13 cellular contexts compared by ENCODE assay signal in genomic region chr1:229108598-229109201, GRCh38.
DNase-seq lines count a peak whose midpoint lies in the region; ATAC-seq and TF ChIP-seq lines count a peak whose summit lies in the region.
"Had no signal": no experiment of that assay in that cellular context is flagged by ENCODE, and none has a peak within 500 bp of the region (broad histone marks: within the 10 kb centered on the region; RNA-seq: fewer than 3 reads in every experiment).

No MANE protein-coding gene starts in this region.

- no peak overlapping the region for H3K4ac ChIP-seq in H9 (ENCODE audit: low read depth, low read length)

- H3K27me3 Mint-ChIP-seq in H9 (ENCODE audit: low read depth), result peaks cover 12% of the 10 kb centered on the region
- peaks cover 3% of the 10 kb centered on the region in 2 donors for H3K27me3 Mint-ChIP-seq in CD8-positive, alpha-beta memory T cell

- TF ChIP-seq CTCF in H9 (conservative IDR thresholded peaks at IDR 0.05) (peak; percentile 30; the same call in 2 of the 3 replicates), body of pancreas (IDR thresholded peaks at IDR 0.05) (no peak), liver (IDR thresholded peaks at IDR 0.05; ENCODE audit: low read depth, low read length, missing input control) (no peak), sigmoid colon (IDR thresholded peaks at IDR 0.05) (no peak)

- no peak overlapping the region for H3T11ph ChIP-seq in H9 (ENCODE audit: low read length)

- no peak overlapping the region for H4K8ac ChIP-seq in H9 (replicated peaks; ENCODE audit: insufficient read length, low read depth, low read length)

- no peak for ATAC-seq in body of pancreas
- no peak for ATAC-seq in HG03521 (IDR thresholded peaks at IDR 0.05; ENCODE audit: unreplicated experiment)

- no peaks in the 10 kb centered on the region for H3K36me3 Mint-ChIP-seq in H9 (ENCODE audit: insufficient read depth in 1 of 3, low read depth in 3 of 3)
- H3K36me3 Mint-ChIP-seq in CD8-positive, alpha-beta memory T cell, result no peaks in the 10 kb centered on the region
- H3K36me3 Mint-ChIP-seq: mesothelial cell of epicardium had no signal

- no peaks in the 10 kb centered on the region for H3K23me2 ChIP-seq in H9 (ENCODE audit: insufficient read length, low read depth, low read length, poor library complexity, severe bottlenecking)

- H3K9me3 ChIP-seq in H9 (ENCODE audit: control insufficient read depth, low read depth, low read length) (no peaks in the 10 kb centered on the region), body of pancreas (no peaks in the 10 kb centered on the region), liver (ENCODE audit: control insufficient read depth in 4 of 4, low read length in 3 of 4) (no peaks in the 10 kb centered on the region), sigmoid colon (no peaks in the 10 kb centered on the region)
- H3K9me3 ChIP-seq in CD8-positive, alpha-beta memory T cell (ENCODE audit: low read length), result no peaks in the 10 kb centered on the region
- H3K9me3 ChIP-seq: vagina had no signal

- H2AK5ac ChIP-seq in H9 (ENCODE audit: insufficient read length, low read length), result no peak overlapping the region

- H2BK12ac ChIP-seq in H9 (ENCODE audit: insufficient read length, low read depth, low read length), result no peak overlapping the region

- no peak for TF ChIP-seq POLR2A in body of pancreas (IDR thresholded peaks at IDR 0.05)
- no peak for TF ChIP-seq POLR2A in sigmoid colon (IDR thresholded peaks at IDR 0.05)

- peaks cover 13 to 18% of the 10 kb centered on the region in 2 experiments for H3K4me1 Mint-ChIP-seq in H9
- peaks cover 0 to 5% (median 0%) of the 10 kb centered on the region in 3 donors for H3K4me1 Mint-ChIP-seq in CD8-positive, alpha-beta memory T cell

- intact Hi-C loops in body of pancreas (cut with DNase I), result no loop called here
- intact Hi-C loops in sigmoid colon (cut with DNase I), result no loop called here

- CTCF ChIA-PET in CD8-positive, alpha-beta memory T cell (lab: Charles Lee), result no interaction called here

- H3K27me3 ChIP-seq in H9 (ENCODE audit: insufficient read depth, low read length), result no peaks in the 10 kb centered on the region
- no peaks in the 10 kb centered on the region for H3K27me3 ChIP-seq in body of pancreas
- no peaks in the 10 kb centered on the region for H3K27me3 ChIP-seq in liver (ENCODE audit: control insufficient read depth in 4 of 4, insufficient read depth in 4 of 4, low read length in 3 of 4)
- H3K27me3 ChIP-seq in sigmoid colon, result no peaks in the 10 kb centered on the region
- H3K27me3 ChIP-seq in CD8-positive, alpha-beta memory T cell (ENCODE audit: insufficient read depth, low read length, poor library complexity, severe bottlenecking), result no peaks in the 10 kb centered on the region
- H3K27me3 ChIP-seq: vagina had no signal

- POLR2A ChIA-PET in CD8-positive, alpha-beta memory T cell (lab: Charles Lee), result no interaction called here

- no peak overlapping the region for H3K23ac ChIP-seq in H9 (ENCODE audit: insufficient read length, low read depth, low read length)

- TF ChIP-seq EP300 in sigmoid colon (IDR thresholded peaks at IDR 0.05), result no peak

- H3K9ac ChIP-seq in H9 (ENCODE audit: extremely low read depth, insufficient read length, low read length) (no peak overlapping the region), liver (ENCODE audit: low read depth in 1 of 2, low read length in 2 of 2) (no peak overlapping the region)

- H2BK15ac ChIP-seq in H9 (ENCODE audit: low read depth, low read length), result no peak overlapping the region

- H3K27ac ChIP-seq in H9 (ENCODE audit: insufficient read length, low read depth, low read length) (no peak overlapping the region), body of pancreas (peak overlapping the region in 3 of 4 donors; percentile 69 to 71 (median 69)), liver (ENCODE audit: low read depth in 1 of 2, low read length in 2 of 2) (peak overlapping the region; percentile 65 to 81), sigmoid colon (peak overlapping the region; percentile 47 to 83 (median 65))
- H3K27ac ChIP-seq in CD8-positive, alpha-beta memory T cell (ENCODE audit: low read depth, low read length), result no peak overlapping the region
- H3K27ac ChIP-seq: vagina had no signal

- H2BK120ac ChIP-seq in H9 (ENCODE audit: low read depth, low read length, poor library complexity, severe bottlenecking), result no peak overlapping the region

- no peaks in the 10 kb centered on the region for H3K9me3 Mint-ChIP-seq in H9
- H3K9me3 Mint-ChIP-seq in CD8-positive, alpha-beta memory T cell, result no peaks in the 10 kb centered on the region
- H3K9me3 Mint-ChIP-seq: mesothelial cell of epicardium had no signal

- no peak overlapping the region for H3K18ac ChIP-seq in H9 (ENCODE audit: insufficient read length, low read depth, low read length)

- no peak overlapping the region for H2BK5ac ChIP-seq in H9 (ENCODE audit: insufficient read length, low read length)

- H4K20me1 ChIP-seq in H9 (ENCODE audit: control insufficient read depth, insufficient read depth, insufficient read length), result no peaks in the 10 kb centered on the region

- H4K91ac ChIP-seq in H9 (ENCODE audit: insufficient read length, low read depth, low read length), result no peak overlapping the region

- no peak overlapping the region for H3K4me3 Mint-ChIP-seq in H9
- H3K4me3 Mint-ChIP-seq in CD8-positive, alpha-beta memory T cell, result no peak overlapping the region
- H3K4me3 Mint-ChIP-seq: mesothelial cell of epicardium had no signal

- no peaks in the 10 kb centered on the region for H3K79me1 ChIP-seq in H9 (ENCODE audit: insufficient read depth, low read depth, low read length, poor library complexity, severe bottlenecking)

- no peak overlapping the region for H4K5ac ChIP-seq in H9 (ENCODE audit: insufficient read length, low read depth, low read length)

- no peak overlapping the region for H3K4me2 ChIP-seq in H9 (ENCODE audit: insufficient read depth, insufficient read length, low read length)

- H3K79me2 ChIP-seq in H9 (ENCODE audit: insufficient read depth, low read length), result no peaks in the 10 kb centered on the region

- no peaks in the 10 kb centered on the region for H3K36me3 ChIP-seq in body of pancreas (replicated peaks in 1 of 2; ENCODE audit: insufficient read depth in 1 of 2, low read depth in 2 of 2)
- H3K36me3 ChIP-seq in liver (ENCODE audit: control insufficient read depth in 4 of 4, insufficient read depth in 3 of 4, low read depth in 1 of 4, low read length in 3 of 4), result no peaks in the 10 kb centered on the region
- H3K36me3 ChIP-seq in sigmoid colon, result no peaks in the 10 kb centered on the region
- H3K36me3 ChIP-seq in CD8-positive, alpha-beta memory T cell (ENCODE audit: insufficient read depth, low read length), result no peaks in the 10 kb centered on the region
- H3K36me3 ChIP-seq: vagina had no signal

- no peaks in the 10 kb centered on the region for H3K4me1 ChIP-seq in H9 (ENCODE audit: insufficient read depth, low read length)
- H3K4me1 ChIP-seq in body of pancreas, result peaks cover 59% of the 10 kb centered on the region
- H3K4me1 ChIP-seq in liver (ENCODE audit: control insufficient read depth in 4 of 4, insufficient read depth in 4 of 4, low read length in 3 of 4), result peaks cover 23 to 82% (median 64%) of the 10 kb centered on the region in 4 donors
- H3K4me1 ChIP-seq in sigmoid colon, result peaks cover 0 to 61% (median 33%) of the 10 kb centered on the region in 4 donors
- no peaks in the 10 kb centered on the region for H3K4me1 ChIP-seq in CD8-positive, alpha-beta memory T cell (ENCODE audit: insufficient read depth, low read length)

- H3K56ac ChIP-seq in H9 (ENCODE audit: insufficient read length, low read depth, low read length), result no peak overlapping the region

- WGBS in H9 (ENCODE audit: extremely low coverage, insufficient read length, low lambda C conversion rate), result no CpG with 5 or more reads among the region's 10 CpGs
- 75 to 80% methylated on average over 6 to 10 of the region's 10 CpGs for WGBS in body of pancreas, 2 donors
- WGBS in liver, result 44% methylated on average over 10 of the region's 10 CpGs
- WGBS in sigmoid colon, 2 donors, result 26 to 73% methylated on average over 10 of the region's 10 CpGs

- H3K4me3 ChIP-seq in body of pancreas (no peak overlapping the region), liver (ENCODE audit: low read depth in 1 of 3, low read length in 3 of 3) (no peak overlapping the region), sigmoid colon (no peak overlapping the region)
- H3K4me3 ChIP-seq in CD8-positive, alpha-beta memory T cell (ENCODE audit: low read length), result no peak overlapping the region
- H3K4me3 ChIP-seq: skin epidermis, vagina had no signal

- no peak overlapping the region for H2AFZ ChIP-seq in H9 (ENCODE audit: low read length)

- TF ChIP-seq RAD21 in liver (IDR thresholded peaks at IDR 0.05), result peak; percentile 9 to 50

- no peak overlapping the region for H2BK20ac ChIP-seq in H9 (ENCODE audit: low read depth, low read length, poor library complexity, severe bottlenecking)

- peak overlapping the region in 1 of 3 experiments; percentile 51; a peak in 1 of 7 replicates for H3K27ac Mint-ChIP-seq in H9
- peak overlapping the region in 1 of 8 donors; percentile 47 for H3K27ac Mint-ChIP-seq in CD8-positive, alpha-beta memory T cell
- H3K27ac Mint-ChIP-seq: mesothelial cell of epicardium had no signal

- DNase-seq in H9 (no peak), body of pancreas (no peak), sigmoid colon (peak; percentile 72), NCI-H128 (lab: John Stamatoyannopoulos, UW; ENCODE audit: unreplicated experiment) (no peak), AML-193 (lab: John Stamatoyannopoulos, UW) (no peak)
- DNase-seq in CD8-positive, alpha-beta memory T cell, result no peak
- DNase-seq: activated T-cell treated with anti-CD3 and anti-CD28 coated beads, Interleukin-2, amount 50 U/mL, for 1 hour; NCI-H2029 treated with DMSO at 0.1 percent for 48 hours had no signal

- no peak overlapping the region; the same call in 1 of the 2 replicates for H3K14ac ChIP-seq in H9 (ENCODE audit: insufficient read depth, low read length)

TF ChIP-seq in liver, 16 proteins besides CTCF, POLR2A, EP300 and RAD21 (continues in another document):
- peak; percentile 56 for TF ChIP-seq SP1 (IDR thresholded peaks at IDR 0.05)
- peak in 1 of 2 donors; percentile 10 for TF ChIP-seq HNF4A (conservative IDR thresholded peaks at IDR 0.05)
- TF ChIP-seq FOXA2 (IDR thresholded peaks at IDR 0.05), result no peak
- peak; percentile 44 to 50 for TF ChIP-seq RXRA (IDR thresholded peaks at IDR 0.05)
- TF ChIP-seq TAF1 (conservative IDR thresholded peaks at IDR 0.05), result no peak
- TF ChIP-seq JUND (IDR thresholded peaks at IDR 0.05), result no peak
- no peak for TF ChIP-seq NR2F2 (IDR thresholded peaks at IDR 0.05)
- TF ChIP-seq ATF3 (IDR thresholded peaks at IDR 0.05), result no peak
- TF ChIP-seq FOXA1 (IDR thresholded peaks at IDR 0.05), result no peak
- TF ChIP-seq YY1 (IDR thresholded peaks at IDR 0.05), result no peak
- no peak for TF ChIP-seq HNF4G (IDR thresholded peaks at IDR 0.05)
- no peak for TF ChIP-seq GABPA (IDR thresholded peaks at IDR 0.05 in 1 of 2, conservative IDR thresholded peaks at IDR 0.05 in 1 of 2)

Comparison
In these comparisons a context has a peak if more than half of its experiments do, and no peak if none do; other contexts are left out.
1. H3K27ac ChIP-seq: peak in body of pancreas (3 of 4), liver (2 of 2) and sigmoid colon (4 of 4); none in H9 (single experiment) and CD8-positive, alpha-beta memory T cell (single experiment).